Comparison of ENCODE assay signal across 8 cellular contexts in genomic region chr1:161726631-161727342, GRCh38.
DNase-seq lines count a peak whose midpoint lies in the region; ATAC-seq, FAIRE-seq and TF ChIP-seq lines count a peak whose summit lies in the region.

No MANE protein-coding gene starts in this region.

- H3K27ac Mint-ChIP-seq in nephron, result peak overlapping the region; percentile 86 to 96 (median 91)

- DNase-seq in COLO668 (lab: John Stamatoyannopoulos, UW; ENCODE audit: unreplicated experiment) (peak; percentile 80), HK-2 (ENCODE audit: unreplicated experiment) (peak; percentile 88), RCC 7860 (ENCODE audit: low spot score) (peak; percentile 67), fibroblast of the conjunctiva (ENCODE audit: low read depth) (peak; percentile 76), stromal cell of bone marrow (ENCODE audit: low read depth) (peak; percentile 66)
- peak; percentile 81 for DNase-seq in activated effector memory CD4-positive, alpha-beta T cell treated with anti-CD3 and anti-CD28 coated beads, Interleukin-2, amount 50 U/mL, for 16 hours

- H3K9me3 Mint-ChIP-seq in nephron, result no peaks in the 10 kb centered on the region

- H3K4me1 Mint-ChIP-seq in nephron, result peaks cover 5% of the 10 kb centered on the region

- FAIRE-seq in RCC 7860 (lab: Jason Lieb, UNC), result no peak

- H3K36me3 Mint-ChIP-seq in nephron (ENCODE audit: low read depth), result no peaks in the 10 kb centered on the region

- H3K4me3 Mint-ChIP-seq in nephron, result peak overlapping the region; percentile 93 to 96 (median 96)

- peaks cover 51% of the 10 kb centered on the region for H3K27me3 Mint-ChIP-seq in nephron (ENCODE audit: low read depth)

- peak; percentile 52 for ATAC-seq in GM19438 (IDR thresholded peaks at IDR 0.05; ENCODE audit: low read depth, unreplicated experiment)

- no peak for TF ChIP-seq CTCF in nephron (IDR thresholded peaks at IDR 0.05; ENCODE audit: unreplicated experiment in 3 of 3)

Comparison
In these comparisons a context has a peak if more than half of its experiments do, and no peak if none do; other contexts are left out.
1. Peak in every context shown above with its lines: DNase-seq and ATAC-seq.